15 cellular contexts compared by ENCODE assay signal in the genomic region with DNA sequence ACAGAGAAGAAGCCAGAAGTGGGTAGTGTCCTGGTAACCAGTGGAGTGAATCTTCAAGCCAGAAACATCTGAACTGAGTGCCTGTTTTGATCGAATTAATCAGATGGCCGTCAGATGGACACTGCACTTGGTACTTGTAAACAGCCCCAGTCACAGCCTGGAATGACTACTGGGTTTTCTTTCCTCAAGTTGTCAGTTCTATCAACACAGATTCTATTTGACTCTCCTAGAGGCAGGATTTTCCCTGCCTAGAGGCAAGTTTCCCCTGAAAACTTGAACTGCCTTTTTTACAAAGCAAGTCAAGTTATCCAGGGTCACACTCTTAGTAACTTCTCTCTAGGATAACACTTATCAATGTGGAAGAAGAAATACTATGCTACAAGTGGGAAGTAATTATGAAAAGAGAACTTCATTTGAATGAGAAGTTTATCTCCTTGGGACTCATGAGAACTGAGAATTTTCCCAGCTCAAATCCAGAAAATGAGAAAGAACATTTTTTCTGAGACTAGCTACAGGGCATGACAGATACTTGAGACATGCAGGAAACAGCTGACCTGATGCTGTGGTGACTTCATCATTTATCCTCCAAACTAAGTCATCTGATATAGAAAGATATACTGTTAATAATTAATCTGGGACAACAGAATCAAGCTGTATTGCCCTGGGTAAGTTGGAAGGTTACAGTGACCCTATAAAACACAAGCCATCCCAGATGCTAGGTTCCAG. TPM values are rescaled to one million over a fixed set of nuclear protein-coding genes. Genes with fewer than 3 reads are reported as not detected.
DNase-seq lines count a peak whose midpoint lies in the region; ATAC-seq and TF ChIP-seq lines count a peak whose summit lies in the region.
"Had no signal": no experiment of that assay in that cellular context is flagged by ENCODE, and none has a peak within 500 bp of the region (broad histone marks: within the 10 kb centered on the region; RNA-seq: fewer than 3 reads in every experiment).

No MANE protein-coding gene starts in this region.

- H3K36me3 ChIP-seq in spleen: no peaks in the 10 kb centered on the region

- 71 to 92% (median 75%) methylated on average over 2 of the region's 2 CpGs for WGBS in spleen, 5 donors

- H3K9me3 Mint-ChIP-seq in osteocyte (ENCODE audit: unreplicated experiment): no peaks in the 10 kb centered on the region
- H3K9me3 Mint-ChIP-seq: CD4-positive, alpha-beta T cell; stimulated activated naive CD8-positive, alpha-beta T cell treated with anti-CD3 and anti-CD28 coated beads, Interleukin-15, Interleukin-2, amounts not matched to agents 100 ng/mL and 50 ng/mL, for 24 hours had no signal

- peak overlapping the region; percentile 83 for H3K27ac Mint-ChIP-seq in osteocyte (ENCODE audit: unreplicated experiment)
- H3K27ac Mint-ChIP-seq: activated CD8-positive, alpha-beta T cell treated with anti-CD3 and anti-CD28 coated beads, Interleukin-2, amount 10 ng/mL, durations not matched to agents 7 days and 5 days; CD4-positive, alpha-beta T cell; stimulated activated naive CD8-positive, alpha-beta T cell treated with anti-CD3 and anti-CD28 coated beads, Interleukin-15, Interleukin-2, amounts not matched to agents 100 ng/mL and 50 ng/mL, for 24 hours had no signal

- H3K9me3 ChIP-seq in spleen: peaks cover 0 to 4% (median 0%) of the 10 kb centered on the region in 8 donors

- peaks cover 0 to 26% (median 0%) of the 10 kb centered on the region in 7 donors for H3K27me3 ChIP-seq in spleen (replicated peaks in 1 of 7)

- POLR2A ChIA-PET in RWPE1 (lab: Yijun Ruan, JAX; ENCODE audit: low non-redundant PET): no interaction called here

- no peak for TF ChIP-seq POLR2A in spleen (IDR thresholded peaks at IDR 0.05)

- in situ Hi-C loops in Caki2 (cut with HindIII; ENCODE audit: low pct_unique_long_range_greater_than_20kb, low sequenced_read_pairs): no loop called here

- H3K4me1 ChIP-seq in spleen: no peaks in the 10 kb centered on the region

- no peak overlapping the region for H3K27ac ChIP-seq in RWPE1
- H3K27ac ChIP-seq in spleen: no peak overlapping the region

- no peak overlapping the region for H3K4me3 ChIP-seq in spleen

- ATAC-seq in HG03025 (IDR thresholded peaks at IDR 0.05; ENCODE audit: low FRiP score, unreplicated experiment): no peak
- ATAC-seq: activated CD8-positive, alpha-beta T cell treated with anti-CD3 and anti-CD28 coated beads, Interleukin-2, amount 10 ng/mL, durations not matched to agents 7 days and 5 days had no signal

- no peaks in the 10 kb centered on the region for H3K36me3 Mint-ChIP-seq in osteocyte (ENCODE audit: unreplicated experiment)

- CTCF ChIA-PET in RWPE1 (lab: Yijun Ruan, JAX): no interaction called here

- TF ChIP-seq CTCF in RWPE1 (conservative IDR thresholded peaks at IDR 0.05; ENCODE audit: low read depth) (no peak), osteocyte (IDR thresholded peaks at IDR 0.05) (no peak), spleen (IDR thresholded peaks at IDR 0.05 in 8 of 11, conservative IDR thresholded peaks at IDR 0.05 in 3 of 11) (no peak)

- no peak overlapping the region for H3K4me3 Mint-ChIP-seq in osteocyte (ENCODE audit: unreplicated experiment)
- H3K4me3 Mint-ChIP-seq: activated CD8-positive, alpha-beta T cell treated with anti-CD3 and anti-CD28 coated beads, Interleukin-2, amount 10 ng/mL, durations not matched to agents 7 days and 5 days; CD4-positive, alpha-beta T cell; stimulated activated naive CD8-positive, alpha-beta T cell treated with anti-CD3 and anti-CD28 coated beads, Interleukin-15, Interleukin-2, amounts not matched to agents 100 ng/mL and 50 ng/mL, for 24 hours had no signal

- H3K27me3 Mint-ChIP-seq in osteocyte (ENCODE audit: unreplicated experiment): no peaks in the 10 kb centered on the region

- DNase-seq in Caki2 (ENCODE audit: low read depth) (peak; percentile 41), RWPE1 (ENCODE audit: low spot score) (peak; percentile 17), fibroblast of gingiva (ENCODE audit: low read depth) (peak; percentile 44), osteocyte (ENCODE audit: extremely low spot score, unreplicated experiment) (no peak), HuH-7 (ENCODE audit: low spot score) (no peak), spleen (no peak), hippocampal formation (lab: John Stamatoyannopoulos, UW) (no peak)
- DNase-seq: activated CD8-positive, alpha-beta T cell treated with anti-CD3 and anti-CD28 coated beads, Interleukin-2, amount 10 ng/mL, durations not matched to agents 7 days and 5 days; CD4-positive, alpha-beta T cell; central memory CD4-positive, alpha-beta T cell; NCI-H1105; NCI-H524; T-helper 9 cell had no signal

- H3K4me1 Mint-ChIP-seq in osteocyte (ENCODE audit: unreplicated experiment): peaks cover 23% of the 10 kb centered on the region

- intact Hi-C loops in spleen (cut with DNase I; ENCODE audit: low total_unique reads): no loop called here

RNA-seq across cellular contexts. Expression of a gene that starts 36.0 kb away (rescaled TPM):
- total RNA-seq in Caki2 (2014; rRNA removed; shearing (Covaris generic); ENCODE audit: low replicate concordance): 41.4 and 42.8 TPM in 2 replicates
- total RNA-seq in osteocyte (1.9 and 2.2 TPM in 2 replicates), spleen (1 to 10 TPM in 3 of 7 donors, under 1 TPM in 3, not detected in 1; 0.34 to 2.7 (median 0.91) TPM)
- polyA plus RNA-seq in spleen: 1 to 10 TPM in 1 of 3 donors, under 1 TPM in 2; 0.17 to 1.4 (median 0.83) TPM
- total RNA-seq: activated CD8-positive, alpha-beta T cell treated with anti-CD3 and anti-CD28 coated beads, Interleukin-2, amount 10 ng/mL, durations not matched to agents 7 days and 5 days; CD4-positive, alpha-beta T cell had no signal

RNA-seq across cellular contexts. Expression of a gene that starts 53.1 kb away (rescaled TPM):
- 5.1 and 7.5 TPM in 2 replicates for total RNA-seq in Caki2 (2014; rRNA removed; shearing (Covaris generic); ENCODE audit: low replicate concordance)
- 6.0 and 7.0 TPM in 2 replicates for total RNA-seq in osteocyte
- 1 to 10 TPM in 2 of 7 donors, under 1 TPM in 5; 0.51 to 4.5 (median 0.69) TPM for total RNA-seq in spleen
- polyA plus RNA-seq in spleen: under 1 TPM; 0.09 to 0.30 (median 0.26) TPM
- total RNA-seq: activated CD8-positive, alpha-beta T cell treated with anti-CD3 and anti-CD28 coated beads, Interleukin-2, amount 10 ng/mL, durations not matched to agents 7 days and 5 days; CD4-positive, alpha-beta T cell had no signal

Comparison
In these comparisons a context has a peak if more than half of its experiments do, and no peak if none do; other contexts are left out.
1. DNase-seq: peak in Caki2 (single experiment), RWPE1 (single experiment) and fibroblast of gingiva (single experiment); none in osteocyte (single experiment), HuH-7 (single experiment), spleen (single experiment) and hippocampal formation (0 of 2).
2. RNA of a gene that starts 36.0 kb away (total RNA-seq): 41.4 to 42.8 TPM in Caki2; 1.9 to 2.2 TPM in osteocyte and 0.34 to 2.7 TPM in spleen; every median in the first group is over 10 times any median in the second.